ENCODE assay signal across 8 cellular contexts in genomic region chr21:39313457-39314154, GRCh38. TPM values are rescaled to one million over a fixed set of nuclear protein-coding genes. Genes with fewer than 3 reads are reported as not detected.
DNase-seq lines count a peak whose midpoint lies in the region; ATAC-seq and TF ChIP-seq lines count a peak whose summit lies in the region.

Gene BRWD1 (minus strand): TSS chr21:39313632. CDS start chr21:39313491, 141 bp downstream.

- H3K36me3 ChIP-seq in OCI-LY3 (replicated peaks; ENCODE audit: low read depth, low read length) (peaks cover 10% of the 10 kb centered on the region), mucosa of rectum (ENCODE audit: control insufficient read depth in 2 of 2, insufficient read depth in 2 of 2, low read length in 2 of 2) (peaks cover 6 to 7% of the 10 kb centered on the region in 2 donors)

- H3K27ac ChIP-seq in OCI-LY3 (ENCODE audit: low read length) = peak within 1 kb of the TSS; percentile 83
- peak within 1 kb of the TSS; percentile 93 to 96 for H3K27ac ChIP-seq in mucosa of rectum (ENCODE audit: low read depth in 2 of 2, low read length in 2 of 2)

- DNase-seq in CMK (ENCODE audit: low read depth) = peak; percentile 88
- peak; percentile 71 for DNase-seq in HT-29 (ENCODE audit: low spot score)
- DNase-seq in activated T-cell treated with anti-CD3 and anti-CD28 coated beads for 24 hours (ENCODE audit: low read depth) = peak; percentile 66
- peak; percentile 22 for DNase-seq in epithelial cell of proximal tubule (ENCODE audit: low read depth)
- DNase-seq in stimulated activated CD8-positive, alpha-beta memory T cell treated with anti-CD3 and anti-CD28 coated beads, Interleukin-4, amount 100 ng/mL, for 48 hours = peak; percentile 85

- peaks cover 52% of the 10 kb centered on the region for H3K79me2 ChIP-seq in OCI-LY3 (ENCODE audit: low read length)

- peak within 1 kb of the TSS; percentile 59; the same call in 1 of the 2 replicates for H2AFZ ChIP-seq in OCI-LY3 (ENCODE audit: low read depth, low read length)

- H3K9me3 ChIP-seq in OCI-LY3 (ENCODE audit: insufficient read depth, low read length) = no peaks in the 10 kb centered on the region
- no peaks in the 10 kb centered on the region for H3K9me3 ChIP-seq in mucosa of rectum (ENCODE audit: control insufficient read depth in 2 of 2, low read length in 2 of 2)

- TF ChIP-seq CTCF in OCI-LY3 (IDR thresholded peaks at IDR 0.05; ENCODE audit: low read depth, low read length) (peak; percentile 22; the same call in 1 of the 2 replicates), epithelial cell of proximal tubule (conservative IDR thresholded peaks at IDR 0.05; ENCODE audit: low read depth, low read length) (peak; percentile 22)

- H3K9ac ChIP-seq in OCI-LY3 (ENCODE audit: low read length) (peak within 1 kb of the TSS; percentile 93), mucosa of rectum (ENCODE audit: low read depth in 1 of 2, low read length in 2 of 2) (peak within 1 kb of the TSS; percentile 86 to 96)

- H3K27me3 ChIP-seq in OCI-LY3 (ENCODE audit: low read depth, low read length) (no peaks in the 10 kb centered on the region), mucosa of rectum (ENCODE audit: control insufficient read depth in 2 of 2, insufficient read depth in 2 of 2, low read length in 2 of 2) (no peaks in the 10 kb centered on the region)

- ATAC-seq in GM19455 (IDR thresholded peaks at IDR 0.05; ENCODE audit: unreplicated experiment) = peak; percentile 47

- peak within 1 kb of the TSS; percentile 91 for H3K4me2 ChIP-seq in OCI-LY3 (ENCODE audit: low read length)

- H3K4me1 ChIP-seq in OCI-LY3 (ENCODE audit: low read length) = peaks cover 9% of the 10 kb centered on the region; the same call in 1 of the 2 replicates
- peaks cover 8 to 14% of the 10 kb centered on the region in 2 donors for H3K4me1 ChIP-seq in mucosa of rectum (ENCODE audit: control insufficient read depth in 2 of 2, insufficient read depth in 2 of 2, low read length in 2 of 2)

- H3K4me3 ChIP-seq in OCI-LY3 (ENCODE audit: low read length) (peak within 1 kb of the TSS; percentile 83), epithelial cell of proximal tubule (ENCODE audit: low read depth, low read length) (peak within 1 kb of the TSS; percentile 75), mucosa of rectum (ENCODE audit: low read length in 2 of 2) (peak within 1 kb of the TSS; percentile 85 to 91)

- H4K20me1 ChIP-seq in OCI-LY3 (ENCODE audit: insufficient read depth, low read length) = peaks cover 11% of the 10 kb centered on the region

RNA-seq across cellular contexts. Expression of gene BRWD1, which starts in this region (rescaled TPM):
- 11.7 and 12.5 TPM in 2 replicates for total RNA-seq in HT-29 (2014; rRNA removed; shearing (Covaris generic))
- total RNA-seq in epithelial cell of proximal tubule = 12.5 and 19.5 TPM in 2 replicates

Comparison
In these comparisons a context has a peak if more than half of its experiments do, and no peak if none do; other contexts are left out.
1. Peak in every context shown above with its lines: DNase-seq, ATAC-seq, H3K4me3 ChIP-seq and H3K27ac ChIP-seq.
2. DNase-seq: peak in every context shown above with its lines; median percentile 88 in CMK; 85 in stimulated activated CD8-positive, alpha-beta memory T cell treated with anti-CD3 and anti-CD28 coated beads, Interleukin-4, amount 100 ng/mL, for 48 hours; 71 in HT-29; 66 in activated T-cell treated with anti-CD3 and anti-CD28 coated beads for 24 hours; 22 in epithelial cell of proximal tubule.